10 cellular contexts compared by ENCODE assay signal in the genomic region with DNA sequence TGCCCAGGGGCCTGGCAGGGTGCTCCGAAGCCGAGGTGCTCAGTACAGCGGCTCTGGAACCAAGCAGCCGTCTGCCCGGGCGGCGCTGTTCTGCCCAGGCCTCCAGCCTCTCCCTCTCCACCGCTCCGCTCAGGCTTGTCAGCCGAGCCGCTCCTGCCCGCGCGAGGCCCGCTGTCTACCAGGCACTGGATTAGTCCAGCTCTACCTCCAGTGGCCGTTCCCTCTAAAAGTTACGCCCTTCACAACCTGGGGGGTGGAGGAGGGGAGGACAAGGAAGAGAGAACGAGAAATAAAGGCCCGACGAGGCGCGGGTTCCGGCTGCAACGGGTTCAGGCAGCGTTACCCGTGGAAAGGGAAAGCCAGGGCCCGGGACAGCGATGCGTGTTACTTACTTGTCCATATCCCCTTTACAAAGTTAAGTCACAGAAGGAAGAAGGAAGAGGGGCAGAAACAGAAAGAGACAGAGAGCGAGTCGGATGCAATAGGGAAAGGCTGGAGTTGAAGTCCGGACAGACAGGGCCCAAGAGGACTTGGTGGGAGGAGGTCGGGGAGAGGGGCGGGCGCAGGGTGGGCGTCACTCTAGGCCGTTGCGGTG. TPM values are rescaled to one million over a fixed set of nuclear protein-coding genes. Genes with fewer than 3 reads are reported as not detected.
DNase-seq lines count a peak whose midpoint lies in the region; TF ChIP-seq lines count a peak whose summit lies in the region.
"Had no signal": no experiment of that assay in that cellular context is flagged by ENCODE, and none has a peak within 500 bp of the region (broad histone marks: within the 10 kb centered on the region; RNA-seq: fewer than 3 reads in every experiment).

No MANE protein-coding gene starts in this region.

- peak overlapping the region; percentile 87 for H3K27ac Mint-ChIP-seq in nephron progenitor cell

- H3K9me3 Mint-ChIP-seq in nephron progenitor cell: no peaks in the 10 kb centered on the region

- H3K4me1 Mint-ChIP-seq in nephron progenitor cell: peaks cover 83% of the 10 kb centered on the region

- H3K4me3 Mint-ChIP-seq in nephron progenitor cell: peak overlapping the region; percentile 92

- H3K4me3 ChIP-seq in HUES6 (ENCODE audit: low read depth, low read length): peak overlapping the region; percentile 84
- no peak overlapping the region for H3K4me3 ChIP-seq in uterus

- TF ChIP-seq POLR2A in uterus (IDR thresholded peaks at IDR 0.05): no peak

- peak overlapping the region; percentile 92 for H3K9ac ChIP-seq in HUES6 (ENCODE audit: low read length)

- H3K27me3 ChIP-seq in HUES6 (ENCODE audit: control insufficient read depth, insufficient read depth, low read length): peaks cover 35% of the 10 kb centered on the region
- H3K27me3 ChIP-seq in uterus: peaks cover 14 to 74% of the 10 kb centered on the region in 2 donors

- TF ChIP-seq CTCF in nephron progenitor cell (IDR thresholded peaks at IDR 0.05): no peak
- no peak for TF ChIP-seq CTCF in uterus (IDR thresholded peaks at IDR 0.05)

- H3K4me1 ChIP-seq in HUES6 (ENCODE audit: control insufficient read depth, insufficient read depth, low read length): peaks cover 42% of the 10 kb centered on the region
- peaks cover 0 to 26% of the 10 kb centered on the region in 2 donors for H3K4me1 ChIP-seq in uterus

- intact Hi-C loops in uterus (cut with DNase I; ENCODE audit: low total_unique reads): no loop called here

- no peaks in the 10 kb centered on the region; the same call in 1 of the 2 replicates for H3K36me3 ChIP-seq in HUES6 (ENCODE audit: control insufficient read depth, insufficient read depth, low read length)
- H3K36me3 ChIP-seq in uterus: no peaks in the 10 kb centered on the region

- peak overlapping the region; percentile 97 for H3K27ac ChIP-seq in HUES6 (ENCODE audit: low read depth, low read length)
- no peak overlapping the region for H3K27ac ChIP-seq in uterus
- H3K27ac ChIP-seq: HL-60 had no signal

- H3K9me3 ChIP-seq in HUES6 (ENCODE audit: control insufficient read depth, insufficient read depth, low read depth, low read length) (no peaks in the 10 kb centered on the region), uterus (no peaks in the 10 kb centered on the region)

- H3K36me3 Mint-ChIP-seq in nephron progenitor cell (ENCODE audit: low read depth): no peaks in the 10 kb centered on the region

- H3K27me3 Mint-ChIP-seq in nephron progenitor cell (ENCODE audit: low read depth, poor library complexity): peaks cover 70% of the 10 kb centered on the region

- DNase-seq in DMS53 (lab: John Stamatoyannopoulos, UW) (peak; percentile 86), ecto neural progenitor cell (ENCODE audit: low spot score) (peak; percentile 68), nephron progenitor cell (peak; percentile 56), DMS79 (lab: John Stamatoyannopoulos, UW) (no peak), uterus (no peak), putamen (ENCODE audit: low spot score) (no peak)
- no peak for DNase-seq in activated effector memory CD4-positive, alpha-beta T cell treated with Interleukin-2 at 50 U/mL for 16 hours

RNA-seq across cellular contexts. Expression of a gene that starts 2.9 kb away (rescaled TPM):
- total RNA-seq in uterus: not detected
- total RNA-seq: subcutaneous adipose tissue had no signal

Comparison
In these comparisons a context has a peak if more than half of its experiments do, and no peak if none do; other contexts are left out.
1. DNase-seq: peak in DMS53 (single experiment), ecto neural progenitor cell (single experiment) and nephron progenitor cell (single experiment); none in DMS79 (single experiment), uterus (0 of 2), activated effector memory CD4-positive, alpha-beta T cell treated with Interleukin-2 at 50 U/mL for 16 hours (single experiment) and putamen (single experiment).